1 cellular context compared by ENCODE assay signal in the genomic region with DNA sequence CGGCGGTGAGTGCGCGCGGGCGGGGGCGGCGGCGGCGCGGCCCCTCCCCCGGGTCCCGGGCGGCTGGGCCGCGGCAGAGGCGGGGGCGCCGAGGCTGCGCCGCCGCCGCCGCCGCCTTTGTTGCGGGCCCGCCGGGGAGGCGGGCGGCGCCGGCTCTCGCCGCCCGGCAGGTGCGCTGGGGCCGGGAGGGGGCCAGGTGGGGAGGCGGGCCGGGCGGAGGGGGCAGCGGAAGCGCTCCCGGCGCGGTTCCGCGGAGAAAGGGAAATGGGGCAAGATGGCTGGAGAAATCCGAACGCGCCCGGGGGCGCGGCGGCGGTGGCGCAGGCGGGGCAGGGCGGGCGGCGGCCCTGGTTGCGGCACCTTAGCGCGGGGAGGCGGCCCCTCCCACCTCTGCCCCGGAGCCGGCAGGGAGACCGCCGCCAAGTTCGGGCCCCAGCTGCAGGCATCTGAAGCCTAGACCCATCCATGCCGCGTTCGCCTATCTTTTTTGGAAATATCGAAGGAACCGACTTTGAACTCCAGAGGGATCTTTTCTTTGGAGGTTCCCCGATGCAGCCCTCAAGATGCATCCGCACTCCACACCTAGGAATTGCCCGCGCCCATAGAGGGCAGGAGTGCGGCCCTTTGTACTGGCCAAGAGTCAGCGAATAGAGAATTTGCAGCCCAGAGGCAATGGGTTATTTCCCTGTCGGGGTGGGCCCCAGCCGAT.
TF ChIP-seq lines count a peak whose summit lies in the region.

No MANE protein-coding gene starts in this region.

TF ChIP-seq in HepG2, 621 proteins besides CTCF, POLR2A, EP300 and RAD21 (continued from another document and continues in another):
- TF ChIP-seq, protein P1, sequence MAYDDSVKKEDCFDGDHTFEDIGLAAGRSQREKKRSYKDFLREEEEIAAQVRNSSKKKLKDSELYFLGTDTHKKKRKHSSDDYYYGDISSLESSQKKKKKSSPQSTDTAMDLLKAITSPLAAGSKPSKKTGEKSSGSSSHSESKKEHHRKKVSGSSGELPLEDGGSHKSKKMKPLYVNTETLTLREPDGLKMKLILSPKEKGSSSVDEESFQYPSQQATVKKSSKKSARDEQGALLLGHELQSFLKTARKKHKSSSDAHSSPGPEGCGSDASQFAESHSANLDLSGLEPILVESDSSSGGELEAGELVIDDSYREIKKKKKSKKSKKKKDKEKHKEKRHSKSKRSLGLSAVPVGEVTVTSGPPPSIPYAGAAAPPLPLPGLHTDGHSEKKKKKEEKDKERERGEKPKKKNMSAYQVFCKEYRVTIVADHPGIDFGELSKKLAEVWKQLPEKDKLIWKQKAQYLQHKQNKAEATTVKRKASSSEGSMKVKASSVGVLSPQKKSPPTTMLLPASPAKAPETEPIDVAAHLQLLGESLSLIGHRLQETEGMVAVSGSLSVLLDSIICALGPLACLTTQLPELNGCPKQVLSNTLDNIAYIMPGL (CRISPR knock-in tag; IDR thresholded peaks at IDR 0.05; ENCODE audit: borderline replicate concordance in 1 of 2, low read depth in 1 of 2), result peak in 1 of 2 experiments; percentile 22; a peak in 1 of 4 replicates
- TF ChIP-seq SAP130 (CRISPR knock-in tag; IDR thresholded peaks at IDR 0.05; ENCODE audit: low read depth) (peak; percentile 42; the same call in 1 of the 2 replicates), ZNF567 (CRISPR knock-in tag; IDR thresholded peaks at IDR 0.05; ENCODE audit: borderline replicate concordance) (no peak), U2AF2 (IDR thresholded peaks at IDR 0.05; ENCODE audit: low read depth, low read length) (no peak), ZNF850 (CRISPR knock-in tag; conservative IDR thresholded peaks at IDR 0.05) (no peak), NCOA1 (CRISPR knock-in tag; IDR thresholded peaks at IDR 0.05) (no peak), ZNF616 (CRISPR knock-in tag; IDR thresholded peaks at IDR 0.05; ENCODE audit: low read depth) (no peak), ZNF614 (CRISPR knock-in tag; IDR thresholded peaks at IDR 0.05; ENCODE audit: borderline replicate concordance) (no peak), XRCC5 (optimal IDR thresholded peaks at IDR 0.05; ENCODE audit: low read length) (no peak), ZNF230 (CRISPR knock-in tag; IDR thresholded peaks at IDR 0.05) (0 out of 2 replicates have a peak, but pooled peaks have one; percentile 26), ZNF343 (CRISPR knock-in tag; IDR thresholded peaks at IDR 0.05) (no peak), PLRG1 (conservative IDR thresholded peaks at IDR 0.05) (no peak), ZNF274 (CRISPR knock-in tag; IDR thresholded peaks at IDR 0.05) (no peak), ISX (CRISPR knock-in tag; conservative IDR thresholded peaks at IDR 0.05) (no peak), BORCS8-MEF2B (CRISPR knock-in tag; IDR thresholded peaks at IDR 0.05) (no peak), ZNF737 (CRISPR knock-in tag; IDR thresholded peaks at IDR 0.05; ENCODE audit: borderline replicate concordance) (no peak), ZNF678 (CRISPR knock-in tag; IDR thresholded peaks at IDR 0.05) (no peak), CHCHD3 (CRISPR knock-in tag; IDR thresholded peaks at IDR 0.05) (no peak), SALL1 (CRISPR knock-in tag; IDR thresholded peaks at IDR 0.05) (no peak), TBL1XR1 (IDR thresholded peaks at IDR 0.05; ENCODE audit: borderline replicate concordance, low read length, partially characterized antibody) (no peak), SNRNP70 (IDR thresholded peaks at IDR 0.05; ENCODE audit: low read depth, low read length) (no peak), BHLHE40 (IDR thresholded peaks at IDR 0.05; ENCODE audit: low read length) (no peak), ZNF792 (CRISPR knock-in tag; IDR thresholded peaks at IDR 0.05) (no peak)
- TF ChIP-seq, protein P2, sequence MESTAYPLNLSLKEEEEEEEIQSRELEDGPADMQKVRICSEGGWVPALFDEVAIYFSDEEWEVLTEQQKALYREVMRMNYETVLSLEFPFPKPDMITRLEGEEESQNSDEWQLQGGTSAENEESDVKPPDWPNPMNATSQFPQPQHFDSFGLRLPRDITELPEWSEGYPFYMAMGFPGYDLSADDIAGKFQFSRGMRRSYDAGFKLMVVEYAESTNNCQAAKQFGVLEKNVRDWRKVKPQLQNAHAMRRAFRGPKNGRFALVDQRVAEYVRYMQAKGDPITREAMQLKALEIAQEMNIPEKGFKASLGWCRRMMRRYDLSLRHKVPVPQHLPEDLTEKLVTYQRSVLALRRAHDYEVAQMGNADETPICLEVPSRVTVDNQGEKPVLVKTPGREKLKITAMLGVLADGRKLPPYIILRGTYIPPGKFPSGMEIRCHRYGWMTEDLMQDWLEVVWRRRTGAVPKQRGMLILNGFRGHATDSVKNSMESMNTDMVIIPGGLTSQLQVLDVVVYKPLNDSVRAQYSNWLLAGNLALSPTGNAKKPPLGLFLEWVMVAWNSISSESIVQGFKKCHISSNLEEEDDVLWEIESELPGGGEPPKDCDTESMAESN (CRISPR knock-in tag; conservative IDR thresholded peaks at IDR 0.05), result no peak
- TF ChIP-seq, protein P3, sequence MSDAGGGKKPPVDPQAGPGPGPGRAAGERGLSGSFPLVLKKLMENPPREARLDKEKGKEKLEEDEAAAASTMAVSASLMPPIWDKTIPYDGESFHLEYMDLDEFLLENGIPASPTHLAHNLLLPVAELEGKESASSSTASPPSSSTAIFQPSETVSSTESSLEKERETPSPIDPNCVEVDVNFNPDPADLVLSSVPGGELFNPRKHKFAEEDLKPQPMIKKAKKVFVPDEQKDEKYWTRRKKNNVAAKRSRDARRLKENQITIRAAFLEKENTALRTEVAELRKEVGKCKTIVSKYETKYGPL (CRISPR knock-in tag; IDR thresholded peaks at IDR 0.05), result no peak
- TF ChIP-seq, protein P4, sequence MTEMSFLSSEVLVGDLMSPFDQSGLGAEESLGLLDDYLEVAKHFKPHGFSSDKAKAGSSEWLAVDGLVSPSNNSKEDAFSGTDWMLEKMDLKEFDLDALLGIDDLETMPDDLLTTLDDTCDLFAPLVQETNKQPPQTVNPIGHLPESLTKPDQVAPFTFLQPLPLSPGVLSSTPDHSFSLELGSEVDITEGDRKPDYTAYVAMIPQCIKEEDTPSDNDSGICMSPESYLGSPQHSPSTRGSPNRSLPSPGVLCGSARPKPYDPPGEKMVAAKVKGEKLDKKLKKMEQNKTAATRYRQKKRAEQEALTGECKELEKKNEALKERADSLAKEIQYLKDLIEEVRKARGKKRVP (CRISPR knock-in tag; IDR thresholded peaks at IDR 0.05), result no peak
- TF ChIP-seq, protein P5, sequence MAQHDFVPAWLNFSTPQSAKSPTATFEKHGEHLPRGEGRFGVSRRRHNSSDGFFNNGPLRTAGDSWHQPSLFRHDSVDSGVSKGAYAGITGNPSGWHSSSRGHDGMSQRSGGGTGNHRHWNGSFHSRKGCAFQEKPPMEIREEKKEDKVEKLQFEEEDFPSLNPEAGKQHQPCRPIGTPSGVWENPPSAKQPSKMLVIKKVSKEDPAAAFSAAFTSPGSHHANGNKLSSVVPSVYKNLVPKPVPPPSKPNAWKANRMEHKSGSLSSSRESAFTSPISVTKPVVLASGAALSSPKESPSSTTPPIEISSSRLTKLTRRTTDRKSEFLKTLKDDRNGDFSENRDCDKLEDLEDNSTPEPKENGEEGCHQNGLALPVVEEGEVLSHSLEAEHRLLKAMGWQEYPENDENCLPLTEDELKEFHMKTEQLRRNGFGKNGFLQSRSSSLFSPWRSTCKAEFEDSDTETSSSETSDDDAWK (CRISPR knock-in tag; IDR thresholded peaks at IDR 0.05), result no peak
- TF ChIP-seq, protein P6, sequence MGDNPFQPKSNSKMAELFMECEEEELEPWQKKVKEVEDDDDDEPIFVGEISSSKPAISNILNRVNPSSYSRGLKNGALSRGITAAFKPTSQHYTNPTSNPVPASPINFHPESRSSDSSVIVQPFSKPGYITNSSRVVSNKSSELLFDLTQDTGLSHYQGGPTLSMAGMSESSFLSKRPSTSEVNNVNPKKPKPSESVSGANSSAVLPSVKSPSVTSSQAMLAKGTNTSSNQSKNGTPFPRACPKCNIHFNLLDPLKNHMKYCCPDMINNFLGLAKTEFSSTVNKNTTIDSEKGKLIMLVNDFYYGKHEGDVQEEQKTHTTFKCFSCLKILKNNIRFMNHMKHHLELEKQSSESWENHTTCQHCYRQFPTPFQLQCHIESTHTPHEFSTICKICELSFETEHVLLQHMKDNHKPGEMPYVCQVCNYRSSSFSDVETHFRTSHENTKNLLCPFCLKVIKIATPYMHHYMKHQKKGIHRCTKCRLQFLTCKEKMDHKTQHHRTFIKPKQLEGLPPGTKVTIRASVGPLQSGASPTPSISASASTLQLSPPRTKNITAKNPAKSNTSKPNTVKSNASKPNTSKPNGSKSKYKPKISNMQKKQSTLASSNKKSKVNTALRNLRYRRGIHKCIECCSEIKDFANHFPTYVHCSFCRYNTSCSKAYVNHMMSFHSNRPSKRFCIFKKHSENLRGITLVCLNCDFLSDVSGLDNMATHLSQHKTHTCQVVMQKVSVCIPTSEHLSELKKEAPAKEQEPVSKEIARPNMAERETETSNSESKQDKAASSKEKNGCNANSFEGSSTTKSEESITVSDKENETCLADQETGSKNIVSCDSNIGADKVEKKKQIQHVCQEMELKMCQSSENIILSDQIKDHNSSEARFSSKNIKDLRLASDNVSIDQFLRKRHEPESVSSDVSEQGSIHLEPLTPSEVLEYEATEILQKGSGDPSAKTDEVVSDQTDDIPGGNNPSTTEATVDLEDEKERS (CRISPR knock-in tag; IDR thresholded peaks at IDR 0.05), result no peak
- TF ChIP-seq, protein P7, sequence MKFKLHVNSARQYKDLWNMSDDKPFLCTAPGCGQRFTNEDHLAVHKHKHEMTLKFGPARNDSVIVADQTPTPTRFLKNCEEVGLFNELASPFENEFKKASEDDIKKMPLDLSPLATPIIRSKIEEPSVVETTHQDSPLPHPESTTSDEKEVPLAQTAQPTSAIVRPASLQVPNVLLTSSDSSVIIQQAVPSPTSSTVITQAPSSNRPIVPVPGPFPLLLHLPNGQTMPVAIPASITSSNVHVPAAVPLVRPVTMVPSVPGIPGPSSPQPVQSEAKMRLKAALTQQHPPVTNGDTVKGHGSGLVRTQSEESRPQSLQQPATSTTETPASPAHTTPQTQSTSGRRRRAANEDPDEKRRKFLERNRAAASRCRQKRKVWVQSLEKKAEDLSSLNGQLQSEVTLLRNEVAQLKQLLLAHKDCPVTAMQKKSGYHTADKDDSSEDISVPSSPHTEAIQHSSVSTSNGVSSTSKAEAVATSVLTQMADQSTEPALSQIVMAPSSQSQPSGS (CRISPR knock-in tag; IDR thresholded peaks at IDR 0.05), result no peak
- TF ChIP-seq, protein P8, sequence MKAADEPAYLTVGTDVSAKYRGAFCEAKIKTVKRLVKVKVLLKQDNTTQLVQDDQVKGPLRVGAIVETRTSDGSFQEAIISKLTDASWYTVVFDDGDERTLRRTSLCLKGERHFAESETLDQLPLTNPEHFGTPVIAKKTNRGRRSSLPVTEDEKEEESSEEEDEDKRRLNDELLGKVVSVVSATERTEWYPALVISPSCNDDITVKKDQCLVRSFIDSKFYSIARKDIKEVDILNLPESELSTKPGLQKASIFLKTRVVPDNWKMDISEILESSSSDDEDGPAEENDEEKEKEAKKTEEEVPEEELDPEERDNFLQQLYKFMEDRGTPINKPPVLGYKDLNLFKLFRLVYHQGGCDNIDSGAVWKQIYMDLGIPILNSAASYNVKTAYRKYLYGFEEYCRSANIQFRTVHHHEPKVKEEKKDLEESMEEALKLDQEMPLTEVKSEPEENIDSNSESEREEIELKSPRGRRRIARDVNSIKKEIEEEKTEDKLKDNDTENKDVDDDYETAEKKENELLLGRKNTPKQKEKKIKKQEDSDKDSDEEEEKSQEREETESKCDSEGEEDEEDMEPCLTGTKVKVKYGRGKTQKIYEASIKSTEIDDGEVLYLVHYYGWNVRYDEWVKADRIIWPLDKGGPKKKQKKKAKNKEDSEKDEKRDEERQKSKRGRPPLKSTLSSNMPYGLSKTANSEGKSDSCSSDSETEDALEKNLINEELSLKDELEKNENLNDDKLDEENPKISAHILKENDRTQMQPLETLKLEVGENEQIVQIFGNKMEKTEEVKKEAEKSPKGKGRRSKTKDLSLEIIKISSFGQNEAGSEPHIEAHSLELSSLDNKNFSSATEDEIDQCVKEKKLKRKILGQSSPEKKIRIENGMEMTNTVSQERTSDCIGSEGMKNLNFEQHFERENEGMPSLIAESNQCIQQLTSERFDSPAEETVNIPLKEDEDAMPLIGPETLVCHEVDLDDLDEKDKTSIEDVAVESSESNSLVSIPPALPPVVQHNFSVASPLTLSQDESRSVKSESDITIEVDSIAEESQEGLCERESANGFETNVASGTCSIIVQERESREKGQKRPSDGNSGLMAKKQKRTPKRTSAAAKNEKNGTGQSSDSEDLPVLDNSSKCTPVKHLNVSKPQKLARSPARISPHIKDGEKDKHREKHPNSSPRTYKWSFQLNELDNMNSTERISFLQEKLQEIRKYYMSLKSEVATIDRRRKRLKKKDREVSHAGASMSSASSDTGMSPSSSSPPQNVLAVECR (CRISPR knock-in tag; IDR thresholded peaks at IDR 0.05; ENCODE audit: borderline replicate concordance), result no peak
- TF ChIP-seq, protein P9, sequence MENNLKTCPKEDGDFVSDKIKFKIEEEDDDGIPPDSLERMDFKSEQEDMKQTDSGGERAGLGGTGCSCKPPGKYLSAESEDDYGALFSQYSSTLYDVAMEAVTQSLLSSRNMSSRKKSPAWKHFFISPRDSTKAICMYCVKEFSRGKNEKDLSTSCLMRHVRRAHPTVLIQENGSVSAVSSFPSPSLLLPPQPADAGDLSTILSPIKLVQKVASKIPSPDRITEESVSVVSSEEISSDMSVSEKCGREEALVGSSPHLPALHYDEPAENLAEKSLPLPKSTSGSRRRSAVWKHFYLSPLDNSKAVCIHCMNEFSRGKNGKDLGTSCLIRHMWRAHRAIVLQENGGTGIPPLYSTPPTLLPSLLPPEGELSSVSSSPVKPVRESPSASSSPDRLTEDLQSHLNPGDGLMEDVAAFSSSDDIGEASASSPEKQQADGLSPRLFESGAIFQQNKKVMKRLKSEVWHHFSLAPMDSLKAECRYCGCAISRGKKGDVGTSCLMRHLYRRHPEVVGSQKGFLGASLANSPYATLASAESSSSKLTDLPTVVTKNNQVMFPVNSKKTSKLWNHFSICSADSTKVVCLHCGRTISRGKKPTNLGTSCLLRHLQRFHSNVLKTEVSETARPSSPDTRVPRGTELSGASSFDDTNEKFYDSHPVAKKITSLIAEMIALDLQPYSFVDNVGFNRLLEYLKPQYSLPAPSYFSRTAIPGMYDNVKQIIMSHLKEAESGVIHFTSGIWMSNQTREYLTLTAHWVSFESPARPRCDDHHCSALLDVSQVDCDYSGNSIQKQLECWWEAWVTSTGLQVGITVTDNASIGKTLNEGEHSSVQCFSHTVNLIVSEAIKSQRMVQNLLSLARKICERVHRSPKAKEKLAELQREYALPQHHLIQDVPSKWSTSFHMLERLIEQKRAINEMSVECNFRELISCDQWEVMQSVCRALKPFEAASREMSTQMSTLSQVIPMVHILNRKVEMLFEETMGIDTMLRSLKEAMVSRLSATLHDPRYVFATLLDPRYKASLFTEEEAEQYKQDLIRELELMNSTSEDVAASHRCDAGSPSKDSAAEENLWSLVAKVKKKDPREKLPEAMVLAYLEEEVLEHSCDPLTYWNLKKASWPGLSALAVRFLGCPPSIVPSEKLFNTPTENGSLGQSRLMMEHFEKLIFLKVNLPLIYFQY (CRISPR knock-in tag; IDR thresholded peaks at IDR 0.05; ENCODE audit: borderline replicate concordance), result no peak
